In genomic region chr3:107470496-107470895, GRCh38 we compare ENCODE assay signal across 7 cellular contexts. TPM values are rescaled to one million over a fixed set of nuclear protein-coding genes. Genes with fewer than 3 reads are reported as not detected.
DNase-seq lines count a peak whose midpoint lies in the region; ATAC-seq, FAIRE-seq and TF ChIP-seq lines count a peak whose summit lies in the region.
"Not testable (repeated sequence)": the region's sequence is repeated elsewhere in the genome, so short reads cannot be mapped to it uniquely, and the experiment has no call there.

No MANE protein-coding gene starts in this region.

- H2AFZ ChIP-seq in OCI-LY3 (ENCODE audit: low read depth, low read length): not testable (repeated sequence)
- peak overlapping the region; percentile 4 for H2AFZ ChIP-seq in astrocyte (ENCODE audit: low read depth, low read length)

- H3K9ac ChIP-seq in OCI-LY3 (ENCODE audit: low read length); astrocyte (ENCODE audit: low read length): not testable (repeated sequence)

- not testable (repeated sequence) for H3K36me3 ChIP-seq in OCI-LY3 (replicated peaks; ENCODE audit: low read depth, low read length); astrocyte (ENCODE audit: insufficient read depth, low read length); lower lobe of right lung; stomach

- not testable (repeated sequence) for H3K27me3 ChIP-seq in OCI-LY3 (ENCODE audit: low read depth, low read length); astrocyte (ENCODE audit: insufficient read depth, low read length); right cardiac atrium (ENCODE audit: control insufficient read depth, insufficient read depth); lower lobe of right lung (ENCODE audit: low read depth); stomach

- not testable (repeated sequence) for H4K20me1 ChIP-seq in OCI-LY3 (ENCODE audit: insufficient read depth, low read length); astrocyte (ENCODE audit: insufficient read depth, low read length)

- not testable (repeated sequence) for TF ChIP-seq EP300 in stomach (IDR thresholded peaks at IDR 0.05)

- ATAC-seq in right cardiac atrium, lower lobe of right lung: not testable (repeated sequence)

- TF ChIP-seq CTCF in OCI-LY3 (IDR thresholded peaks at IDR 0.05; ENCODE audit: low read depth, low read length); astrocyte (IDR thresholded peaks at IDR 0.05; ENCODE audit: insufficient read depth, low read depth, low read length); lower lobe of right lung (IDR thresholded peaks at IDR 0.05); stomach (IDR thresholded peaks at IDR 0.05): not testable (repeated sequence)

- intact Hi-C loops in right cardiac atrium (cut with DNase I); lower lobe of right lung (cut with DNase I); stomach (cut with DNase I; ENCODE audit: low total_unique reads): not testable (repeated sequence)

- not testable (repeated sequence) for TF ChIP-seq POLR2A in stomach (IDR thresholded peaks at IDR 0.05)

- H3K27ac ChIP-seq in OCI-LY3 (ENCODE audit: low read length); astrocyte (ENCODE audit: low read depth, low read length); right cardiac atrium (ENCODE audit: low read length); lower lobe of right lung; stomach: not testable (repeated sequence)

- H3K79me2 ChIP-seq in OCI-LY3 (ENCODE audit: low read length); astrocyte (ENCODE audit: insufficient read depth, low read length): not testable (repeated sequence)

- H3K4me1 Mint-ChIP-seq in astrocyte (ENCODE audit: low read depth, unreplicated experiment): not testable (repeated sequence)

- DNase-seq in ELF-1 (ENCODE audit: low read depth, low spot score) (peak; percentile 43), NCI-H146 (lab: John Stamatoyannopoulos, UW) (peak; percentile 40), right cardiac atrium (peak in 2 of 3 donors; percentile 13 to 42), lower lobe of right lung (peak; percentile 61), stomach (peak; percentile 30)
- not testable (repeated sequence) for DNase-seq in astrocyte (ENCODE audit: low read depth)

- H3K4me1 ChIP-seq in OCI-LY3 (ENCODE audit: low read length); astrocyte (ENCODE audit: insufficient read depth, low read length); right cardiac atrium (ENCODE audit: control insufficient read depth, insufficient read depth, low read length); lower lobe of right lung; stomach: not testable (repeated sequence)

- peak overlapping the region; percentile 26 for H3K4me2 ChIP-seq in OCI-LY3 (ENCODE audit: low read length)
- H3K4me2 ChIP-seq in astrocyte (ENCODE audit: low read length): not testable (repeated sequence)

- not testable (repeated sequence) for H3K36me3 Mint-ChIP-seq in astrocyte (ENCODE audit: low read depth, unreplicated experiment)

- not testable (repeated sequence) for H3K27me3 Mint-ChIP-seq in astrocyte (ENCODE audit: low read depth, unreplicated experiment)

- WGBS in right cardiac atrium: 42% methylated on average over 8 of the region's 8 CpGs
- WGBS in stomach, 5 donors: 25 to 45% (median 32%) methylated on average over 8 of the region's 8 CpGs

- not testable (repeated sequence) for H3K4me3 Mint-ChIP-seq in astrocyte (ENCODE audit: unreplicated experiment)

- H3K9me3 Mint-ChIP-seq in astrocyte (ENCODE audit: unreplicated experiment): peaks cover 33% of the 10 kb centered on the region

- H3K27ac Mint-ChIP-seq in astrocyte (ENCODE audit: unreplicated experiment): not testable (repeated sequence)

- not testable (repeated sequence) for FAIRE-seq in astrocyte (lab: Jason Lieb, UNC)

- H3K9me3 ChIP-seq in OCI-LY3 (ENCODE audit: insufficient read depth, low read length); astrocyte (ENCODE audit: insufficient read depth, low read depth, low read length); right cardiac atrium (ENCODE audit: control insufficient read depth, low read length); lower lobe of right lung: not testable (repeated sequence)
- peaks cover 0 to 11% (median 0%) of the 10 kb centered on the region in 4 donors for H3K9me3 ChIP-seq in stomach

- not testable (repeated sequence) for H3K4me3 ChIP-seq in OCI-LY3 (ENCODE audit: low read length); astrocyte (ENCODE audit: insufficient read depth, low read depth, low read length); right cardiac atrium (ENCODE audit: low read length); lower lobe of right lung; stomach

RNA-seq across cellular contexts. Expression of gene BBX, which starts 52.3 kb away (rescaled TPM):
- total RNA-seq in astrocyte (91.6 and 101 TPM in 2 replicates), right cardiac atrium (10 to 100 TPM; 44.6 to 57.1 (median 50.0) TPM), lower lobe of right lung (58.3 TPM), stomach (10 to 100 TPM; 39.7 to 81.1 (median 50.9) TPM)
- polyA plus RNA-seq in right cardiac atrium (10.6 TPM), stomach (1 to 10 TPM; 4.6 to 7.2 (median 5.9) TPM)
